In the genomic region with DNA sequence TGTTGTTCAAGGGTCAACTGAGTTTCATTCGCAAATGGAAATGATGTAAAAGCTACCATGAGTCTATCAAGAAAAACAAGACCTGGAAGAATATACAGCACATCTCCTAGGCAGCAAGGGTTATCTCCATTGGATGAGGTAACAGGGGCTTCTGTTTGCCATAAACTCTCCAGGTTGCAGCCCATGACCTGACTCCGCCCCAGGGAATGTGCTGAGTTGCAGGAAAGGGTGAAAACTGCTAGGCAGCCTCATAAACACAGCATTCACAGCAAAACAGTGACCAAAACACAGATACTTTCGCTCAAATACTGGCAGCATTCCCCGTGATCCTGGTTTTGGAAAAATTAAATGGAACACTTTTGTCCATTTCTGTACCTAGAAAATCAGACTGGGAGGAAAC, we compare ENCODE assay signal across 26 cellular contexts. TPM values are rescaled to one million over a fixed set of nuclear protein-coding genes. Genes with fewer than 3 reads are reported as not detected.
"Had no signal": no experiment of that assay in that cellular context is flagged by ENCODE, and none has a peak within 500 bp of the region (broad histone marks: within the 10 kb centered on the region; RNA-seq: fewer than 3 reads in every experiment).

No MANE protein-coding gene starts in this region.

- DNase-seq: activated CD4-positive, alpha-beta T cell treated with anti-CD3 and anti-CD28 coated beads for 4 hours; activated CD4-positive, alpha-beta T cell treated with anti-CD3 and anti-CD28 coated beads, Interleukin-2, amount 50 U/mL, for 48 hours; activated CD4-positive, CD25-positive, alpha-beta regulatory T cell; activated CD8-positive, alpha-beta memory T cell treated with anti-CD3 and anti-CD28 coated beads, Interleukin-2, amount 50 U/mL, for 48 hours; activated naive CD4-positive, alpha-beta T cell treated with anti-CD3 and anti-CD28 coated beads for 36 hours; activated naive CD8-positive, alpha-beta T cell treated with anti-CD3 and anti-CD28 coated beads, Interleukin-2, amount 10 ng/mL, durations not matched to agents 7 days and 5 days; activated T-cell treated with anti-CD3 and anti-CD28 coated beads, Interleukin-2, amount 50 U/mL, for 4 hours; cerebellar nuclear complex; effector CD8-positive, alpha-beta T cell; foreskin melanocyte; glutamatergic neuron; hippocampal formation; left cardiac atrium; nephron progenitor cell; posterior cingulate gyrus; small intestine; stimulated activated CD4-positive, alpha-beta T cell treated with anti-CD3 and anti-CD28 coated beads, Interleukin-2, amount 100 ng/mL, for 24 hours; stimulated activated naive CD8-positive, alpha-beta T cell treated with anti-CD3 and anti-CD28 coated beads, Interleukin-15, amount 100 ng/mL, for 72 hours; tibial artery had no signal

- H3K4me3 ChIP-seq: tibial artery had no signal

- ATAC-seq: activated T-cell treated with anti-CD3 and anti-CD28 coated beads, Interleukin-2, amount 50 U/mL, for 4 hours; left cardiac atrium; sciatic nerve; stimulated activated effector memory CD8-positive, alpha-beta T cell treated with anti-CD3 and anti-CD28 coated beads, Interleukin-12 subunit alpha, Interleukin-12 subunit beta, amount 100 ng/mL, for 72 hours; stimulated activated naive CD8-positive, alpha-beta T cell treated with anti-CD3 and anti-CD28 coated beads, Interleukin-15, amount 100 ng/mL, for 72 hours had no signal

- H3K9me3 ChIP-seq: tibial artery had no signal

- H3K4me1 ChIP-seq: tibial artery had no signal

- H3K27me3 Mint-ChIP-seq: activated naive CD8-positive, alpha-beta T cell treated with anti-CD3 and anti-CD28 coated beads, Interleukin-2, amount 10 ng/mL, durations not matched to agents 7 days and 5 days; dendritic cell treated with granulocyte-macrophage colony-stimulating factor and Interleukin-4, amounts not matched to agents 40 ng/mL and 50 ng/mL, for 4 days; memory B cell; stimulated activated naive CD8-positive, alpha-beta T cell treated with anti-CD3 and anti-CD28 coated beads, Interleukin-15, amount 100 ng/mL, for 72 hours had no signal

- FAIRE-seq: small intestine had no signal

- H3K27ac Mint-ChIP-seq: activated naive CD4-positive, alpha-beta T cell treated with anti-CD3 and anti-CD28 coated beads for 36 hours; activated naive CD8-positive, alpha-beta T cell treated with anti-CD3 and anti-CD28 coated beads, Interleukin-2, amount 10 ng/mL, durations not matched to agents 7 days and 5 days; dendritic cell treated with granulocyte-macrophage colony-stimulating factor and Interleukin-4, amounts not matched to agents 40 ng/mL and 50 ng/mL, for 4 days; memory B cell; nephron progenitor cell; stimulated activated effector memory CD8-positive, alpha-beta T cell treated with anti-CD3 and anti-CD28 coated beads, Interleukin-12 subunit alpha, Interleukin-12 subunit beta, amount 100 ng/mL, for 72 hours; stimulated activated naive CD8-positive, alpha-beta T cell treated with anti-CD3 and anti-CD28 coated beads, Interleukin-15, amount 100 ng/mL, for 72 hours; T-helper 1 cell treated with Interleukin-12 subunit alpha and Interleukin-12 subunit beta and Interleukin-4 antibody, amounts not matched to agents 30 μg/mL and 1 μg/mL, for 36 hours had no signal

- H3K4me3 Mint-ChIP-seq: activated naive CD4-positive, alpha-beta T cell treated with anti-CD3 and anti-CD28 coated beads for 36 hours; activated naive CD8-positive, alpha-beta T cell treated with anti-CD3 and anti-CD28 coated beads, Interleukin-2, amount 10 ng/mL, durations not matched to agents 7 days and 5 days; activated T-cell treated with anti-CD3 and anti-CD28 coated beads, Interleukin-2, amount 50 U/mL, for 4 hours; dendritic cell treated with granulocyte-macrophage colony-stimulating factor and Interleukin-4, amounts not matched to agents 40 ng/mL and 50 ng/mL, for 4 days; memory B cell; nephron progenitor cell; stimulated activated effector memory CD8-positive, alpha-beta T cell treated with anti-CD3 and anti-CD28 coated beads, Interleukin-12 subunit alpha, Interleukin-12 subunit beta, amount 100 ng/mL, for 72 hours; stimulated activated naive CD8-positive, alpha-beta T cell treated with anti-CD3 and anti-CD28 coated beads, Interleukin-15, amount 100 ng/mL, for 72 hours; T-helper 1 cell treated with Interleukin-12 subunit alpha and Interleukin-12 subunit beta and Interleukin-4 antibody, amounts not matched to agents 30 μg/mL and 1 μg/mL, for 36 hours had no signal

- H3K27me3 ChIP-seq: tibial artery had no signal

- H3K9me3 Mint-ChIP-seq: activated naive CD4-positive, alpha-beta T cell treated with anti-CD3 and anti-CD28 coated beads for 36 hours; activated naive CD8-positive, alpha-beta T cell treated with anti-CD3 and anti-CD28 coated beads, Interleukin-2, amount 10 ng/mL, durations not matched to agents 7 days and 5 days; activated T-cell treated with anti-CD3 and anti-CD28 coated beads, Interleukin-2, amount 50 U/mL, for 4 hours; dendritic cell treated with granulocyte-macrophage colony-stimulating factor and Interleukin-4, amounts not matched to agents 40 ng/mL and 50 ng/mL, for 4 days; memory B cell; nephron progenitor cell; stimulated activated effector memory CD8-positive, alpha-beta T cell treated with anti-CD3 and anti-CD28 coated beads, Interleukin-12 subunit alpha, Interleukin-12 subunit beta, amount 100 ng/mL, for 72 hours; stimulated activated naive CD8-positive, alpha-beta T cell treated with anti-CD3 and anti-CD28 coated beads, Interleukin-15, amount 100 ng/mL, for 72 hours; T-helper 1 cell treated with Interleukin-12 subunit alpha and Interleukin-12 subunit beta and Interleukin-4 antibody, amounts not matched to agents 30 μg/mL and 1 μg/mL, for 36 hours had no signal

- H3K27ac ChIP-seq: tibial artery had no signal

- H3K4me1 Mint-ChIP-seq: memory B cell; stimulated activated effector memory CD8-positive, alpha-beta T cell treated with anti-CD3 and anti-CD28 coated beads, Interleukin-12 subunit alpha, Interleukin-12 subunit beta, amount 100 ng/mL, for 72 hours had no signal

RNA-seq across cellular contexts. Expression of gene ACTA1, which starts 20.2 kb away (rescaled TPM):
- total RNA-seq: activated CD8-positive, alpha-beta memory T cell treated with anti-CD3 and anti-CD28 coated beads for 36 hours; activated naive CD4-positive, alpha-beta T cell treated with anti-CD3 and anti-CD28 coated beads for 36 hours; activated naive CD8-positive, alpha-beta T cell treated with anti-CD3 and anti-CD28 coated beads, Interleukin-2, amount 10 ng/mL, durations not matched to agents 7 days and 5 days; activated T-cell treated with anti-CD3 and anti-CD28 coated beads, Interleukin-2, amount 50 U/mL, for 4 hours; mononuclear cell had no signal
